In genomic region chr5:93929146-93929545, GRCh38 we compare ENCODE assay signal across 22 cellular contexts.
A peak's percentile ranks its signal among the peaks of the same experiment; 100 is the strongest.
DNase-seq lines count a peak whose midpoint lies in the region; ATAC-seq and TF ChIP-seq lines count a peak whose summit lies in the region.
"Had no signal": no experiment of that assay in that cellular context is flagged by ENCODE, and none has a peak within 500 bp of the region (broad histone marks: within the 10 kb centered on the region; RNA-seq: fewer than 3 reads in every experiment).

No MANE protein-coding gene starts in this region.

- ATAC-seq in CD4-positive, alpha-beta T cell (ENCODE audit: poor library complexity), result no peak
- ATAC-seq: activated CD8-positive, alpha-beta T cell treated with anti-CD3 and anti-CD28 coated beads for 36 hours; HepG2 had no signal

- CTCF ChIA-PET in RWPE1 (lab: Yijun Ruan, JAX), result no interaction called here
- CTCF ChIA-PET in CD4-positive, alpha-beta T cell (lab: Charles Lee), result no interaction called here

- H3K4me3 Mint-ChIP-seq in CD4-positive, alpha-beta T cell, result no peak overlapping the region
- no peak overlapping the region for H3K4me3 Mint-ChIP-seq in CD14-positive monocyte
- H3K4me3 Mint-ChIP-seq: activated B cell treated with CpG ODN at 0.5 μM for 24 hours; activated CD8-positive, alpha-beta T cell treated with anti-CD3 and anti-CD28 coated beads for 36 hours; type B pancreatic cell had no signal

- no peaks in the 10 kb centered on the region for H3K36me3 ChIP-seq in prostate gland
- H3K36me3 ChIP-seq: esophagus squamous epithelium had no signal

- POLR2A ChIA-PET in RWPE1 (lab: Yijun Ruan, JAX; ENCODE audit: low non-redundant PET), result no interaction called here
- POLR2A ChIA-PET in CD4-positive, alpha-beta T cell (lab: Charles Lee), result no interaction called here

- intact Hi-C loops in CD4-positive, alpha-beta T cell (cut with DNase I, micrococcal nuclease), result no loop called here
- intact Hi-C loops in CD14-positive monocyte (cut with micrococcal nuclease) (no loop called here), prostate gland (cut with DNase I) (no loop called here)

- no peaks in the 10 kb centered on the region for H3K27me3 ChIP-seq in CD4-positive, alpha-beta T cell (ENCODE audit: control insufficient read depth, insufficient read depth, low read length)
- H3K27me3 ChIP-seq in prostate gland (replicated peaks; ENCODE audit: insufficient read depth), result no peaks in the 10 kb centered on the region
- H3K27me3 ChIP-seq: esophagus squamous epithelium, hepatocyte had no signal

- peaks cover 17% of the 10 kb centered on the region for H3K36me3 Mint-ChIP-seq in CD4-positive, alpha-beta T cell (ENCODE audit: low read depth)
- peaks cover 5% of the 10 kb centered on the region in 2 donors for H3K36me3 Mint-ChIP-seq in CD14-positive monocyte

- WGBS in prostate gland, result 73% methylated on average over 1 of the region's 1 CpG

- DNase-seq in GM04504 (ENCODE audit: low read depth) (peak; percentile 24), NCI-H446 treated with DMSO at 0.1 percent for 48 hours (lab: John Stamatoyannopoulos, UW) (peak; percentile 86), cardiac fibroblast (ENCODE audit: low read depth in 2 of 2) (peak; percentile 46 to 65), myocyte (ENCODE audit: low read depth) (peak; percentile 56), RWPE1 (ENCODE audit: low spot score) (no peak), CD14-positive monocyte (ENCODE audit: low spot score) (no peak), prostate gland (ENCODE audit: low spot score) (no peak)
- DNase-seq in CD4-positive, alpha-beta T cell, result no peak
- DNase-seq: activated B cell treated with CpG ODN at 0.5 μM for 24 hours; activated CD8-positive, alpha-beta T cell treated with anti-CD3 and anti-CD28 coated beads for 36 hours; AML-193; amygdala; cerebellar nuclear complex; COR-L47; effector memory CD4-positive, alpha-beta T cell; esophagus squamous epithelium; NCI-H1417 treated with DMSO at 0.1 percent for 48 hours; stimulated activated CD4-positive, alpha-beta T cell treated with anti-CD3 and anti-CD28 coated beads, Interleukin-4, amount 100 ng/mL, for 4 hours; T-helper 9 cell had no signal

- H3K4me3 ChIP-seq in cardiac fibroblast (replicated peaks in 1 of 2; ENCODE audit: low read depth in 2 of 2, low read length in 2 of 2), result no peak overlapping the region
- no peak overlapping the region for H3K4me3 ChIP-seq in prostate gland
- H3K4me3 ChIP-seq: esophagus squamous epithelium, hepatocyte had no signal

- no peak for TF ChIP-seq CTCF in cardiac fibroblast (IDR thresholded peaks at IDR 0.05; ENCODE audit: low read depth, low read length)
- TF ChIP-seq CTCF in RWPE1 (conservative IDR thresholded peaks at IDR 0.05; ENCODE audit: low read depth), result no peak
- TF ChIP-seq CTCF in CD4-positive, alpha-beta T cell (IDR thresholded peaks at IDR 0.05), result no peak
- no peak for TF ChIP-seq CTCF in CD14-positive monocyte (IDR thresholded peaks at IDR 0.05)
- TF ChIP-seq CTCF in prostate gland (IDR thresholded peaks at IDR 0.05), result no peak

- H3K27ac Mint-ChIP-seq in CD4-positive, alpha-beta T cell, result no peak overlapping the region
- no peak overlapping the region for H3K27ac Mint-ChIP-seq in CD14-positive monocyte
- H3K27ac Mint-ChIP-seq: activated B cell treated with CpG ODN at 0.5 μM for 24 hours; activated CD8-positive, alpha-beta T cell treated with anti-CD3 and anti-CD28 coated beads for 36 hours; type B pancreatic cell had no signal

- H3K9me3 Mint-ChIP-seq in CD4-positive, alpha-beta T cell, result peaks cover 2% of the 10 kb centered on the region
- H3K9me3 Mint-ChIP-seq in CD14-positive monocyte, result peaks cover 0 to 7% (median 3%) of the 10 kb centered on the region in 7 donors
- H3K9me3 Mint-ChIP-seq: activated CD8-positive, alpha-beta T cell treated with anti-CD3 and anti-CD28 coated beads for 36 hours had no signal

- H3K4me1 ChIP-seq in prostate gland (replicated peaks), result no peaks in the 10 kb centered on the region

- H3K27ac ChIP-seq in RWPE1 (no peak overlapping the region), prostate gland (no peak overlapping the region)
- H3K27ac ChIP-seq in CD4-positive, alpha-beta T cell (ENCODE audit: low read depth, low read length), result no peak overlapping the region
- H3K27ac ChIP-seq: esophagus squamous epithelium, hepatocyte had no signal

- H3K9me3 ChIP-seq in CD4-positive, alpha-beta T cell (ENCODE audit: control insufficient read depth, low read length), result no peaks in the 10 kb centered on the region
- H3K9me3 ChIP-seq in prostate gland, result no peaks in the 10 kb centered on the region
- H3K9me3 ChIP-seq: esophagus squamous epithelium had no signal

- peaks cover 4% of the 10 kb centered on the region for H3K4me1 Mint-ChIP-seq in CD4-positive, alpha-beta T cell (ENCODE audit: low read depth)
- H3K4me1 Mint-ChIP-seq in CD14-positive monocyte, result no peaks in the 10 kb centered on the region
- H3K4me1 Mint-ChIP-seq: activated B cell treated with CpG ODN at 0.5 μM for 24 hours had no signal

- TF ChIP-seq POLR2A in prostate gland (IDR thresholded peaks at IDR 0.05), result no peak

- H3K27me3 Mint-ChIP-seq in CD4-positive, alpha-beta T cell, result no peaks in the 10 kb centered on the region
- no peaks in the 10 kb centered on the region for H3K27me3 Mint-ChIP-seq in CD14-positive monocyte (ENCODE audit: low read depth in 3 of 3)
- H3K27me3 Mint-ChIP-seq: activated B cell treated with CpG ODN at 0.5 μM for 24 hours; activated CD8-positive, alpha-beta T cell treated with anti-CD3 and anti-CD28 coated beads for 36 hours; type B pancreatic cell had no signal

Comparison
In these comparisons a context has a peak if more than half of its experiments do, and no peak if none do; other contexts are left out.
1. DNase-seq: peak in GM04504 (single experiment), NCI-H446 treated with DMSO at 0.1 percent for 48 hours (single experiment), cardiac fibroblast (2 of 2) and myocyte (single experiment); none in RWPE1 (single experiment), CD4-positive, alpha-beta T cell (0 of 10), CD14-positive monocyte (single experiment) and prostate gland (single experiment).